34 cellular contexts compared by ENCODE assay signal in the genomic region with DNA sequence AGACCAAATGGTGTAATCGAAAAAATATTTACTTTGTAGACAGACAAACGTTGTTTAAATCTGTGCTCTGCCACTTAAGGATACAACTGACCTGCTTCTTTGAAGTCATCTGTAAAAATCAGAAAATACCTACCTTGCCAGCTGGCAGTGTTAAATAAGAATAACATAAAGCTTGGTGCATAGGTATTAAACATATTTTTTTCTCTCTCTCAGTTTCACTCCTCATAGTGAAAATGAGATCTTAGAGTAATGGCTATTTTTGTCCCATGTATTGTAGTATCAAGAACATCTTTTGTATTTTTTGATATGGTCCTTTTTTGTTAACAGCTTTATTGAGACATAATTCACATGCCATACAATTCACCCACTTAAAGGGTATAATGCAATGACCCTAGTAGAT.
"Had no signal": no experiment of that assay in that cellular context is flagged by ENCODE, and none has a peak within 500 bp of the region (broad histone marks: within the 10 kb centered on the region; RNA-seq: fewer than 3 reads in every experiment).

No MANE protein-coding gene starts in this region.

- H3K4me1 ChIP-seq: ascending aorta, colonic mucosa, gastrocnemius medialis, left lung, lower lobe of right lung, pancreas, prostate gland, testis, transverse colon had no signal

- H3K36me3 ChIP-seq: ascending aorta, cardiac muscle cell, colonic mucosa, gastrocnemius medialis, left lung, lower lobe of right lung, pancreas, prostate gland, transverse colon had no signal

- H3K27ac Mint-ChIP-seq: activated CD4-positive, alpha-beta memory T cell treated with anti-CD3 and anti-CD28 coated beads for 36 hours; activated naive CD4-positive, alpha-beta T cell treated with anti-CD3 and anti-CD28 coated beads, Interleukin-2, amount 10 ng/mL, durations not matched to agents 7 days and 5 days; activated naive CD8-positive, alpha-beta T cell treated with anti-CD3 and anti-CD28 coated beads, Interleukin-2, amount 10 ng/mL, durations not matched to agents 7 days and 5 days; activated T-cell treated with anti-CD3 and anti-CD28 coated beads, Interleukin-2, amount 50 U/mL, for 24 hours; brain; naive thymus-derived CD8-positive, alpha-beta T cell had no signal

- H3K9me3 ChIP-seq: ascending aorta, colonic mucosa, gastrocnemius medialis, left lung, lower lobe of right lung, pancreas, prostate gland, testis, transverse colon had no signal

- H3K4me3 Mint-ChIP-seq: activated CD4-positive, alpha-beta memory T cell treated with anti-CD3 and anti-CD28 coated beads for 36 hours; activated naive CD4-positive, alpha-beta T cell treated with anti-CD3 and anti-CD28 coated beads, Interleukin-2, amount 10 ng/mL, durations not matched to agents 7 days and 5 days; activated naive CD8-positive, alpha-beta T cell treated with anti-CD3 and anti-CD28 coated beads, Interleukin-2, amount 10 ng/mL, durations not matched to agents 7 days and 5 days; activated T-cell treated with anti-CD3 and anti-CD28 coated beads, Interleukin-2, amount 50 U/mL, for 24 hours; brain; naive thymus-derived CD8-positive, alpha-beta T cell; neural crest cell had no signal

- DNase-seq: activated CD4-positive, alpha-beta memory T cell treated with anti-CD3 and anti-CD28 coated beads for 36 hours; activated CD4-positive, alpha-beta T cell treated with anti-CD3 and anti-CD28 coated beads for 4 hours; activated CD4-positive, CD25-positive, alpha-beta regulatory T cell; activated CD8-positive, alpha-beta memory T cell treated with anti-CD3 and anti-CD28 coated beads, Interleukin-2, amount 50 U/mL, for 4 hours; activated gamma-delta T cell; activated naive CD4-positive, alpha-beta T cell treated with anti-CD3 and anti-CD28 coated beads, Interleukin-2, amount 10 ng/mL, durations not matched to agents 7 days and 5 days; activated naive CD8-positive, alpha-beta T cell treated with anti-CD3 and anti-CD28 coated beads, Interleukin-2, amount 10 ng/mL, durations not matched to agents 7 days and 5 days; activated T-cell treated with anti-CD3 and anti-CD28 coated beads, Interleukin-2, amount 50 U/mL, for 24 hours; cerebellar nuclear complex; colonic mucosa; dorsolateral prefrontal cortex; effector memory CD4-positive, alpha-beta T cell; erythroblast; gastrocnemius medialis; glutamatergic neuron; left lung; lower lobe of right lung; mesenchymal stem cell; naive thymus-derived CD8-positive, alpha-beta T cell; nucleus accumbens; pancreas; retina; stimulated activated CD4-positive, alpha-beta T cell treated with anti-CD3 and anti-CD28 coated beads, Interleukin-12 subunit alpha, Interleukin-12 subunit beta, amount 100 ng/mL, for 4 hours; stimulated activated CD4-positive, alpha-beta T cell treated with anti-CD3 and anti-CD28 coated beads, Interleukin-4, amount 100 ng/mL, for 1 hour; stimulated activated naive CD8-positive, alpha-beta T cell treated with anti-CD3 and anti-CD28 coated beads, Interleukin-15, Interleukin-2, amounts not matched to agents 100 U/mL and 50 U/mL, for 24 hours; testis; transverse colon had no signal

- H3K4me1 Mint-ChIP-seq: activated naive CD4-positive, alpha-beta T cell treated with anti-CD3 and anti-CD28 coated beads, Interleukin-2, amount 10 ng/mL, durations not matched to agents 7 days and 5 days; activated naive CD8-positive, alpha-beta T cell treated with anti-CD3 and anti-CD28 coated beads, Interleukin-2, amount 10 ng/mL, durations not matched to agents 7 days and 5 days; brain; naive thymus-derived CD8-positive, alpha-beta T cell had no signal

- H3K27me3 Mint-ChIP-seq: activated CD4-positive, alpha-beta memory T cell treated with anti-CD3 and anti-CD28 coated beads for 36 hours; activated naive CD4-positive, alpha-beta T cell treated with anti-CD3 and anti-CD28 coated beads, Interleukin-2, amount 10 ng/mL, durations not matched to agents 7 days and 5 days had no signal

- H3K27me3 ChIP-seq: ascending aorta, cardiac muscle cell, colonic mucosa, left lung, pancreas, testis, transverse colon had no signal

- ATAC-seq: gastrocnemius medialis; left lung; lower lobe of right lung; naive thymus-derived CD8-positive, alpha-beta T cell; pancreas; sciatic nerve; stimulated activated naive CD8-positive, alpha-beta T cell treated with anti-CD3 and anti-CD28 coated beads, Interleukin-15, Interleukin-2, amounts not matched to agents 100 U/mL and 50 U/mL, for 24 hours had no signal

- H3K27ac ChIP-seq: ascending aorta, cardiac muscle cell, colonic mucosa, dorsolateral prefrontal cortex, gastrocnemius medialis, left lung, lower lobe of right lung, pancreas, prostate gland, skin epidermis, testis, transverse colon had no signal

- H3K9me3 Mint-ChIP-seq: activated CD4-positive, alpha-beta memory T cell treated with anti-CD3 and anti-CD28 coated beads for 36 hours; activated naive CD4-positive, alpha-beta T cell treated with anti-CD3 and anti-CD28 coated beads, Interleukin-2, amount 10 ng/mL, durations not matched to agents 7 days and 5 days; activated naive CD8-positive, alpha-beta T cell treated with anti-CD3 and anti-CD28 coated beads, Interleukin-2, amount 10 ng/mL, durations not matched to agents 7 days and 5 days; brain had no signal

- H3K4me3 ChIP-seq: ascending aorta, cardiac muscle cell, colonic mucosa, dorsolateral prefrontal cortex, gastrocnemius medialis, left lung, lower lobe of right lung, pancreas, prostate gland, skin epidermis, testis, transverse colon had no signal

- H3K36me3 Mint-ChIP-seq: activated CD4-positive, alpha-beta memory T cell treated with anti-CD3 and anti-CD28 coated beads for 36 hours; activated naive CD4-positive, alpha-beta T cell treated with anti-CD3 and anti-CD28 coated beads, Interleukin-2, amount 10 ng/mL, durations not matched to agents 7 days and 5 days; activated naive CD8-positive, alpha-beta T cell treated with anti-CD3 and anti-CD28 coated beads, Interleukin-2, amount 10 ng/mL, durations not matched to agents 7 days and 5 days; brain; naive thymus-derived CD8-positive, alpha-beta T cell had no signal
